1 cellular context compared by ENCODE assay signal in the genomic region with DNA sequence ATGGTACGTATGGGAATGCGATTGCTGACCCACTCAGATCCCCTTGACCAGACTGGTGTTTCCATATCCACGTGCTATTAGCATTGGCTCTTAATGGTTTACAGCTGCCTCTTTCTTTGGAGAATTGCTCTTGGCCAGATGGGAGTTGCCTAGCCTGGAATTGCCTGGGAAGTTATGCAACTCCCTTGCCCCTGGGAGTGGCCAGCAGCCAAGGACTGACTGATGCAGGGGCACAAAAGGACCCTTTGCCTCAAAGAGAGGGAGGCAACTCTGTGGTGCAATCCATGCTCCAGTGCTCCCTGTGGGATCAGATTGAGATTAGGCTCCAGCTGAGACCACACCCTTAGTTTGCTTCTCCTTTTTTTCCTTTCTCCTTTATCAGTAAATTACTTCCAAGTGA.
TF ChIP-seq lines count a peak whose summit lies in the region.

No MANE protein-coding gene starts in this region.

TF ChIP-seq in GM23338, 12 proteins besides CTCF, POLR2A, EP300 and RAD21 (continued from another document):
- no peak for TF ChIP-seq ZNF462 (CRISPR knock-in tag; IDR thresholded peaks at IDR 0.05)
- TF ChIP-seq EZH2phosphoT487 (IDR thresholded peaks at IDR 0.05; ENCODE audit: unreplicated experiment), result no peak
- TF ChIP-seq JUNB (IDR thresholded peaks at IDR 0.05; ENCODE audit: unreplicated experiment), result no peak
- no peak for TF ChIP-seq EZH2 (IDR thresholded peaks at IDR 0.05; ENCODE audit: low read depth, unreplicated experiment)
- no peak for TF ChIP-seq NANOG (IDR thresholded peaks at IDR 0.05; ENCODE audit: borderline replicate concordance)
- TF ChIP-seq, protein P1, sequence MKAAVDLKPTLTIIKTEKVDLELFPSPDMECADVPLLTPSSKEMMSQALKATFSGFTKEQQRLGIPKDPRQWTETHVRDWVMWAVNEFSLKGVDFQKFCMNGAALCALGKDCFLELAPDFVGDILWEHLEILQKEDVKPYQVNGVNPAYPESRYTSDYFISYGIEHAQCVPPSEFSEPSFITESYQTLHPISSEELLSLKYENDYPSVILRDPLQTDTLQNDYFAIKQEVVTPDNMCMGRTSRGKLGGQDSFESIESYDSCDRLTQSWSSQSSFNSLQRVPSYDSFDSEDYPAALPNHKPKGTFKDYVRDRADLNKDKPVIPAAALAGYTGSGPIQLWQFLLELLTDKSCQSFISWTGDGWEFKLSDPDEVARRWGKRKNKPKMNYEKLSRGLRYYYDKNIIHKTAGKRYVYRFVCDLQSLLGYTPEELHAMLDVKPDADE (IDR thresholded peaks at IDR 0.05), result no peak
- no peak for TF ChIP-seq ZNF114 (CRISPR knock-in tag; IDR thresholded peaks at IDR 0.05)
